Comparison of ENCODE assay signal across 8 cellular contexts in genomic region chr3:136250226-136250861, GRCh38. TPM values are rescaled to one million over a fixed set of nuclear protein-coding genes. Genes with fewer than 3 reads are reported as not detected.
A peak's percentile ranks its signal among the peaks of the same experiment; 100 is the strongest.
DNase-seq lines count a peak whose midpoint lies in the region; TF ChIP-seq lines count a peak whose summit lies in the region.

Gene PCCB, plus strand, starts transcription at chr3:136250340. Its CDS starts 36 bp downstream, at chr3:136250376.

- no peaks in the 10 kb centered on the region for H3K9me3 ChIP-seq in MM.1S (replicated peaks; ENCODE audit: insufficient read depth, low read length)
- H3K9me3 ChIP-seq in neural progenitor cell (ENCODE audit: low read depth), result no peaks in the 10 kb centered on the region

- peak; percentile 85 for DNase-seq in GF-D8 (lab: John Stamatoyannopoulos, UW)
- DNase-seq in HCEC 1CT, result peak; percentile 91
- DNase-seq in MM.1S, result peak; percentile 92
- DNase-seq in SIG-M5 (lab: John Stamatoyannopoulos, UW), result peak; percentile 64
- DNase-seq in activated gamma-delta T cell treated with Interleukin-2 at 50 U/mL for 16 hours, result peak; percentile 90
- peak; percentile 90 to 97 for DNase-seq in foreskin fibroblast
- peak; percentile 96 for DNase-seq in neural progenitor cell (ENCODE audit: low spot score)
- DNase-seq in stromal cell of bone marrow (ENCODE audit: low read depth), result peak; percentile 82

- H3K27ac Mint-ChIP-seq in neural progenitor cell, result peak within 1 kb of the TSS; percentile 90

- H3K27ac ChIP-seq in MM.1S (ENCODE audit: low read length) (peak within 1 kb of the TSS; percentile 96), neural progenitor cell (peak within 1 kb of the TSS; percentile 95)

- H3K4me3 ChIP-seq in MM.1S (ENCODE audit: low read length), result peak within 1 kb of the TSS; percentile 78
- peak within 1 kb of the TSS; percentile 54 to 79 for H3K4me3 ChIP-seq in foreskin fibroblast (ENCODE audit: low read depth in 1 of 2, low read length in 2 of 2)
- H3K4me3 ChIP-seq in neural progenitor cell, result peak within 1 kb of the TSS; percentile 58

- H3K27me3 ChIP-seq in MM.1S (replicated peaks; ENCODE audit: insufficient read depth, low read length) (no peaks in the 10 kb centered on the region), neural progenitor cell (no peaks in the 10 kb centered on the region)

- no peaks in the 10 kb centered on the region for H3K9me3 Mint-ChIP-seq in neural progenitor cell

- H3K4me1 Mint-ChIP-seq in neural progenitor cell, result peaks cover 12% of the 10 kb centered on the region

- H3K79me2 ChIP-seq in MM.1S (ENCODE audit: low read length) (peaks cover 38% of the 10 kb centered on the region), neural progenitor cell (ENCODE audit: low read depth) (peaks cover 46% of the 10 kb centered on the region)

- peaks cover under 1% of the 10 kb centered on the region for H3K36me3 Mint-ChIP-seq in neural progenitor cell

- H4K20me1 ChIP-seq in MM.1S (ENCODE audit: insufficient read depth, low read length) (no peaks in the 10 kb centered on the region), neural progenitor cell (ENCODE audit: low read depth) (no peaks in the 10 kb centered on the region)

- H3K36me3 ChIP-seq in MM.1S (replicated peaks; ENCODE audit: insufficient read depth, low read length), result no peaks in the 10 kb centered on the region
- no peaks in the 10 kb centered on the region for H3K36me3 ChIP-seq in neural progenitor cell

- no peaks in the 10 kb centered on the region for H3K9me2 ChIP-seq in MM.1S (replicated peaks; ENCODE audit: insufficient read depth, low read length)

- TF ChIP-seq CTCF in MM.1S (IDR thresholded peaks at IDR 0.05; ENCODE audit: low read length) (peak; percentile 49), foreskin fibroblast (IDR thresholded peaks at IDR 0.05; ENCODE audit: low read depth, low read length) (peak; percentile 80), neural progenitor cell (IDR thresholded peaks at IDR 0.05) (peak; percentile 71)

- H3K9ac ChIP-seq in MM.1S (ENCODE audit: low read length) (peak within 1 kb of the TSS; percentile 85), neural progenitor cell (peak within 1 kb of the TSS; percentile 68)

- peaks cover 36% of the 10 kb centered on the region for H3F3A ChIP-seq in MM.1S (ENCODE audit: insufficient read depth, low read length)
- peaks cover 14% of the 10 kb centered on the region for H3F3A ChIP-seq in neural progenitor cell (ENCODE audit: low read depth)

- H3K4me3 Mint-ChIP-seq in neural progenitor cell, result peak within 1 kb of the TSS; percentile 93

- H3K27me3 Mint-ChIP-seq in neural progenitor cell (ENCODE audit: insufficient read depth, low read depth), result no peaks in the 10 kb centered on the region

- peak within 1 kb of the TSS; percentile 75 for H2AFZ ChIP-seq in MM.1S (ENCODE audit: low read length)
- peak within 1 kb of the TSS; percentile 80 for H2AFZ ChIP-seq in neural progenitor cell (replicated peaks)

- H3K4me1 ChIP-seq in MM.1S (ENCODE audit: low read length) (peaks cover 44% of the 10 kb centered on the region), neural progenitor cell (peaks cover 8% of the 10 kb centered on the region)

- H3K4me2 ChIP-seq in MM.1S (ENCODE audit: low read depth, low read length) (peak within 1 kb of the TSS; percentile 81), neural progenitor cell (peak within 1 kb of the TSS; percentile 83)

RNA-seq across cellular contexts. Expression of gene PCCB, which starts in this region (rescaled TPM):
- total RNA-seq in neural progenitor cell (ENCODE audit: low replicate concordance), result 83.4 and 99.2 TPM in 2 replicates

Comparison
In these comparisons a context has a peak if more than half of its experiments do, and no peak if none do; other contexts are left out.
1. Peak in every context shown above with its lines: DNase-seq, H3K4me3 ChIP-seq and H3K27ac ChIP-seq.